Comparison of ENCODE assay signal across 16 cellular contexts in the genomic region with DNA sequence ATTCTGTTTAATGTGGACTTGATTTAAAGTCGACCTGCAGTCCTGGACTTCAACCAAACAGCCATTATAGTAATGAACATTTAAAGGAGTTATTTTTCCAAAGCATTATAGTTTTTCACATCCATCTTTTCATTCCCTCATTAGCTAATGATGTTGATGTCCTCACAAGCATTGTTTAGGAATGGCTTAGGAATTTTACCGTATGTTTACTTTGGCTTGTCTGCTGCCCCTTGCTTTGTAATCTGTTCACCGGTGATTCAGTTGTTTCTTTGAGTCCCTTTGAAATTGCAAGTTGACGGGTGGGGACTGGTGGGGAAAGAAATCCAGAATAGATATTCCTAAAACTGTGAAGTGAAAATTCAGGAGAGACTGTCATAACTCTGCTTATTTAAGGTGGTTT. TPM values are rescaled to one million over a fixed set of nuclear protein-coding genes. Genes with fewer than 3 reads are reported as not detected.
DNase-seq lines count a peak whose midpoint lies in the region; ATAC-seq and TF ChIP-seq lines count a peak whose summit lies in the region.
"Had no signal": no experiment of that assay in that cellular context is flagged by ENCODE, and none has a peak within 500 bp of the region (broad histone marks: within the 10 kb centered on the region; RNA-seq: fewer than 3 reads in every experiment).

No MANE protein-coding gene starts in this region.

- ATAC-seq in left ventricle myocardium superior = no peak
- ATAC-seq in GM18867 (IDR thresholded peaks at IDR 0.05; ENCODE audit: unreplicated experiment) = no peak
- no peak for ATAC-seq in HG03139 (IDR thresholded peaks at IDR 0.05; ENCODE audit: unreplicated experiment)

- no peak for TF ChIP-seq POLR2A in suprapubic skin (IDR thresholded peaks at IDR 0.05)

- peaks cover 32% of the 10 kb centered on the region for H3K36me3 Mint-ChIP-seq in activated CD4-positive, alpha-beta memory T cell treated with anti-CD3 and anti-CD28 coated beads for 36 hours

- H3K27ac ChIP-seq in cardiac muscle cell (peak overlapping the region; percentile 93), epithelial cell of prostate (peak overlapping the region; percentile 80), suprapubic skin (peak overlapping the region; percentile 11)
- H3K27ac ChIP-seq: ascending aorta, SJCRH30 had no signal

- H3K4me1 ChIP-seq in cardiac muscle cell (ENCODE audit: low read depth) (peaks cover 80% of the 10 kb centered on the region), suprapubic skin (peaks cover 65% of the 10 kb centered on the region)
- H3K4me1 ChIP-seq: ascending aorta, SJCRH30 had no signal

- 64% methylated on average over 4 of the region's 4 CpGs for WGBS in suprapubic skin

- no peak overlapping the region for H3K4me3 ChIP-seq in cardiac muscle cell
- H3K4me3 ChIP-seq in suprapubic skin = no peak overlapping the region
- H3K4me3 ChIP-seq: ascending aorta, SJCRH30 had no signal

- no peaks in the 10 kb centered on the region for H3K27me3 Mint-ChIP-seq in activated CD4-positive, alpha-beta memory T cell treated with anti-CD3 and anti-CD28 coated beads for 36 hours

- no peak for TF ChIP-seq EP300 in suprapubic skin (IDR thresholded peaks at IDR 0.05)

- peaks cover 8% of the 10 kb centered on the region for H3K9me3 Mint-ChIP-seq in activated CD4-positive, alpha-beta memory T cell treated with anti-CD3 and anti-CD28 coated beads for 36 hours

- H3K36me3 ChIP-seq in cardiac muscle cell = no peaks in the 10 kb centered on the region
- H3K36me3 ChIP-seq in suprapubic skin = no peaks in the 10 kb centered on the region
- H3K36me3 ChIP-seq: ascending aorta, SJCRH30 had no signal

- peaks cover 97% of the 10 kb centered on the region for H3K4me1 Mint-ChIP-seq in activated CD4-positive, alpha-beta memory T cell treated with anti-CD3 and anti-CD28 coated beads for 36 hours (ENCODE audit: low read depth)

- intact Hi-C loops in left ventricle myocardium superior (cut with micrococcal nuclease) = no loop called here
- intact Hi-C loops in activated CD4-positive, alpha-beta memory T cell treated with anti-CD3 and anti-CD28 coated beads for 36 hours (cut with micrococcal nuclease) = loop anchor here (1.0 kb wide), 1 partner anchor 42 kb away; no protein-coding TSS in a partner anchor

- H3K9me3 ChIP-seq in cardiac muscle cell (ENCODE audit: low read depth) (no peaks in the 10 kb centered on the region), suprapubic skin (no peaks in the 10 kb centered on the region)
- H3K9me3 ChIP-seq: ascending aorta, SJCRH30 had no signal

- H3K4me3 Mint-ChIP-seq in activated CD4-positive, alpha-beta memory T cell treated with anti-CD3 and anti-CD28 coated beads for 36 hours = peak overlapping the region; percentile 82

- TF ChIP-seq CTCF in cardiac muscle cell (IDR thresholded peaks at IDR 0.05; ENCODE audit: low read depth, low read length) (no peak), suprapubic skin (IDR thresholded peaks at IDR 0.05) (no peak)

- peak in 1 of 2 donors; percentile 19 for DNase-seq in cardiac muscle cell (ENCODE audit: low read depth in 1 of 2, low spot score in 1 of 2)
- DNase-seq in left ventricle myocardium superior = no peak
- no peak for DNase-seq in activated CD4-positive, alpha-beta memory T cell treated with anti-CD3 and anti-CD28 coated beads for 36 hours
- DNase-seq in epithelial cell of prostate (ENCODE audit: low read depth, low spot score) = no peak
- DNase-seq in suprapubic skin (ENCODE audit: low spot score in 2 of 2) = no peak
- no peak for DNase-seq in SKM-1 treated with dmso at 0.1 percent for 144 hours (lab: John Stamatoyannopoulos, UW; ENCODE audit: unreplicated experiment)
- DNase-seq: activated CD8-positive, alpha-beta memory T cell treated with anti-CD3 and anti-CD28 coated beads, Interleukin-2, amount 50 U/mL, for 48 hours; effector CD4-positive, alpha-beta T cell; H7; IMR-90; NCI-H1092 treated with DMSO at 0.1 percent for 48 hours; nucleus accumbens; SJCRH30 had no signal

- peak overlapping the region; percentile 98 for H3K27ac Mint-ChIP-seq in activated CD4-positive, alpha-beta memory T cell treated with anti-CD3 and anti-CD28 coated beads for 36 hours

- CTCF ChIA-PET in activated CD4-positive, alpha-beta memory T cell treated with anti-CD3 and anti-CD28 coated beads for 36 hours (lab: Charles Lee) = interaction anchor here (1.3 to 8.1 kb wide), 3 partner anchors 14 to 129 kb away, joined by 3 to 57 read pairs (median 7); no protein-coding TSS in a partner anchor

- POLR2A ChIA-PET in activated CD4-positive, alpha-beta memory T cell treated with anti-CD3 and anti-CD28 coated beads for 36 hours (lab: Charles Lee) = interaction anchor here (0.8 to 11.6 kb wide), 7 partner anchors 13 to 132 kb away, joined by 3 to 216 read pairs (median 6); no protein-coding TSS in a partner anchor

- H3K27me3 ChIP-seq in cardiac muscle cell (no peaks in the 10 kb centered on the region), suprapubic skin (no peaks in the 10 kb centered on the region)
- H3K27me3 ChIP-seq: ascending aorta, SJCRH30 had no signal

RNA-seq across cellular contexts. Expression of gene PRKCH, which starts 25.4 kb away (rescaled TPM):
- 64.0 and 128 TPM in 2 replicates for total RNA-seq in cardiac muscle cell
- 51.0 and 113 TPM in 2 replicates for polyA plus RNA-seq in cardiac muscle cell
- total RNA-seq in left ventricle myocardium superior = 15.9 TPM
- total RNA-seq in activated CD4-positive, alpha-beta memory T cell treated with anti-CD3 and anti-CD28 coated beads for 36 hours = 100 to 1,000 TPM; 142 to 147 TPM
- 100 to 1,000 TPM in 1 of 4 donors, 10 to 100 TPM in 3; 49.5 to 147 (median 59.2) TPM for total RNA-seq in suprapubic skin

Comparison
In these comparisons a context has a peak if more than half of its experiments do, and no peak if none do; other contexts are left out.
1. H3K27ac ChIP-seq: peak in every context shown above with its lines; median percentile 93 in cardiac muscle cell; 80 in epithelial cell of prostate; 11 in suprapubic skin.